In genomic region chr17:40224707-40225092, GRCh38 we compare ENCODE assay signal across 9 cellular contexts. TPM values are rescaled to one million over a fixed set of nuclear protein-coding genes. Genes with fewer than 3 reads are reported as not detected.
DNase-seq lines count a peak whose midpoint lies in the region; ATAC-seq and TF ChIP-seq lines count a peak whose summit lies in the region.
"Had no signal": no experiment of that assay in that cellular context is flagged by ENCODE, and none has a peak within 500 bp of the region (broad histone marks: within the 10 kb centered on the region; RNA-seq: fewer than 3 reads in every experiment).

No MANE protein-coding gene starts in this region.

- no peaks in the 10 kb centered on the region for H3K9me3 ChIP-seq in esophagus (ENCODE audit: control insufficient read depth in 2 of 2, insufficient read depth in 1 of 2, low read depth in 1 of 2, low read length in 1 of 2)
- H3K9me3 ChIP-seq: BLaER1 had no signal

- H3K27ac ChIP-seq in esophagus (ENCODE audit: low read depth in 2 of 2, low read length in 1 of 2) = peak overlapping the region; percentile 75 to 86
- H3K27ac ChIP-seq: BLaER1 had no signal

- H3K9me3 Mint-ChIP-seq in natural killer cell = no peaks in the 10 kb centered on the region
- no peaks in the 10 kb centered on the region for H3K9me3 Mint-ChIP-seq in natural killer cell treated with Interleukin-12 subunit alpha and Interleukin-12 subunit beta and Interleukin-15 and Interleukin-18, amount 100 ng/mL, for 72 hours

- no peaks in the 10 kb centered on the region for H3K36me3 ChIP-seq in esophagus (ENCODE audit: control insufficient read depth in 2 of 2, insufficient read depth in 2 of 2, low read length in 1 of 2)

- DNase-seq in natural killer cell = no peak
- no peak for DNase-seq in natural killer cell treated with Interleukin-12 subunit alpha and Interleukin-12 subunit beta and Interleukin-15 and Interleukin-18, amount 100 ng/mL, for 72 hours (ENCODE audit: low spot score)
- peak; percentile 77 for DNase-seq in middle frontal gyrus (ENCODE audit: extremely low spot score, low spot score)
- no peak for DNase-seq in OCI-M1 (lab: John Stamatoyannopoulos, UW)
- DNase-seq in NCI-H774 (lab: John Stamatoyannopoulos, UW) = no peak

- 41 to 48% methylated on average over 3 of the region's 3 CpGs for WGBS in esophagus, 2 donors

- no peaks in the 10 kb centered on the region for H3K36me3 Mint-ChIP-seq in natural killer cell
- no peaks in the 10 kb centered on the region for H3K36me3 Mint-ChIP-seq in natural killer cell treated with Interleukin-12 subunit alpha and Interleukin-12 subunit beta and Interleukin-15 and Interleukin-18, amount 100 ng/mL, for 72 hours

- peak overlapping the region; percentile 10 to 75 for H3K27ac Mint-ChIP-seq in natural killer cell
- peak overlapping the region in 1 of 2 donors; percentile 45 for H3K27ac Mint-ChIP-seq in natural killer cell treated with Interleukin-12 subunit alpha and Interleukin-12 subunit beta and Interleukin-15 and Interleukin-18, amount 100 ng/mL, for 72 hours

- no peak for TF ChIP-seq CTCF in natural killer cell (IDR thresholded peaks at IDR 0.05)

- H3K27me3 ChIP-seq in esophagus (ENCODE audit: control insufficient read depth in 1 of 2, insufficient read depth in 2 of 2, low read length in 2 of 2) = no peaks in the 10 kb centered on the region
- H3K27me3 ChIP-seq: BLaER1 had no signal

- H3K4me3 Mint-ChIP-seq in natural killer cell = no peak overlapping the region
- no peak overlapping the region for H3K4me3 Mint-ChIP-seq in natural killer cell treated with Interleukin-12 subunit alpha and Interleukin-12 subunit beta and Interleukin-15 and Interleukin-18, amount 100 ng/mL, for 72 hours

- no peaks in the 10 kb centered on the region for H3K27me3 Mint-ChIP-seq in natural killer cell (ENCODE audit: low read depth in 2 of 2)
- no peaks in the 10 kb centered on the region for H3K27me3 Mint-ChIP-seq in natural killer cell treated with Interleukin-12 subunit alpha and Interleukin-12 subunit beta and Interleukin-15 and Interleukin-18, amount 100 ng/mL, for 72 hours

- peaks cover 0 to 5% of the 10 kb centered on the region in 2 donors for H3K4me1 ChIP-seq in esophagus (ENCODE audit: control insufficient read depth in 2 of 2, insufficient read depth in 2 of 2, low read length in 1 of 2)

- H3K4me1 Mint-ChIP-seq in natural killer cell = peaks cover 29 to 41% of the 10 kb centered on the region in 2 donors
- peaks cover 22 to 24% of the 10 kb centered on the region in 2 donors for H3K4me1 Mint-ChIP-seq in natural killer cell treated with Interleukin-12 subunit alpha and Interleukin-12 subunit beta and Interleukin-15 and Interleukin-18, amount 100 ng/mL, for 72 hours (ENCODE audit: low read depth in 2 of 2)

- intact Hi-C loops in natural killer cell (cut with micrococcal nuclease) = no loop called here

- H3K4me3 ChIP-seq in esophagus (ENCODE audit: low read depth in 1 of 2, low read length in 2 of 2) = no peak overlapping the region
- H3K4me3 ChIP-seq: BLaER1 had no signal

- no peak for ATAC-seq in natural killer cell
- no peak for ATAC-seq in natural killer cell treated with Interleukin-12 subunit alpha and Interleukin-12 subunit beta and Interleukin-15 and Interleukin-18, amount 100 ng/mL, for 72 hours
- no peak for ATAC-seq in HG02981 (IDR thresholded peaks at IDR 0.05; ENCODE audit: unreplicated experiment)
- ATAC-seq in HG03457 (IDR thresholded peaks at IDR 0.05; ENCODE audit: unreplicated experiment) = no peak

RNA-seq across cellular contexts. Expression of gene WIPF2, which starts 5.6 kb away (rescaled TPM):
- 10 to 100 TPM; 43.2 to 47.4 (median 43.9) TPM for total RNA-seq in natural killer cell
- total RNA-seq in natural killer cell treated with Interleukin-12 subunit alpha and Interleukin-12 subunit beta and Interleukin-15 and Interleukin-18, amount 100 ng/mL, for 72 hours = 10 to 100 TPM; 32.4 to 34.6 TPM
- polyA plus RNA-seq in esophagus = 10 to 100 TPM in 1 of 2 donors, 1 to 10 TPM in 1; 9.1 to 15.3 TPM

RNA-seq across cellular contexts. Expression of gene RAPGEFL1, which starts 47.4 kb away (rescaled TPM):
- 1 to 10 TPM; 4.7 to 9.0 (median 6.7) TPM for total RNA-seq in natural killer cell
- total RNA-seq in natural killer cell treated with Interleukin-12 subunit alpha and Interleukin-12 subunit beta and Interleukin-15 and Interleukin-18, amount 100 ng/mL, for 72 hours = 10 to 100 TPM in 1 of 2 donors, 1 to 10 TPM in 1; 5.9 to 17.2 TPM
- 100 to 1,000 TPM; 109 to 282 TPM for polyA plus RNA-seq in esophagus
